25 cellular contexts compared by ENCODE assay signal in genomic region chr10:78720091-78720490, GRCh38.
"Had no signal": no experiment of that assay in that cellular context is flagged by ENCODE, and none has a peak within 500 bp of the region (broad histone marks: within the 10 kb centered on the region; RNA-seq: fewer than 3 reads in every experiment).

No MANE protein-coding gene starts in this region.

- H3K9ac ChIP-seq: neural progenitor cell had no signal

- DNase-seq: natural killer cell; nucleus accumbens; pancreas; right cardiac atrium; right lobe of liver; sigmoid colon; small intestine; stimulated activated CD4-positive, alpha-beta T cell treated with anti-CD3 and anti-CD28 coated beads, Interleukin-15, amount 100 ng/mL, for 24 hours; stimulated activated CD4-positive, alpha-beta T cell treated with anti-CD3 and anti-CD28 coated beads, Interleukin-2, amount 100 ng/mL, for 24 hours; stimulated activated CD4-positive, alpha-beta T cell treated with anti-CD3 and anti-CD28 coated beads, Interleukin-2, amount 100 ng/mL, for 48 hours; stimulated activated CD4-positive, alpha-beta T cell treated with anti-CD3 and anti-CD28 coated beads, Interleukin-4, amount 100 ng/mL, for 24 hours; stimulated activated naive B cell treated with anti-CD40 and anti-IgM and Interleukin-4, amounts not matched to agents 10 μg/mL and 1 μg/mL and 100 μg/mL, for 72 hours; stimulated activated naive CD4-positive, alpha-beta T cell treated with Interleukin-2 at 50 U/mL for 16 hours; stomach; thyroid gland; trophoblast cell; upper lobe of left lung had no signal

- H3K36me3 ChIP-seq: neural progenitor cell, neutrophil, pancreas, prostate gland, right lobe of liver, sigmoid colon, stomach, thoracic aorta, thyroid gland, tibial nerve, upper lobe of left lung, vagina had no signal

- FAIRE-seq: pancreas, small intestine, urothelium cell line had no signal

- H3K4me1 ChIP-seq: neural progenitor cell, pancreas, prostate gland, right lobe of liver, upper lobe of left lung, vagina had no signal

- H3K27ac ChIP-seq: neural progenitor cell, neutrophil, pancreas, prostate gland, right lobe of liver, sigmoid colon, stomach, thoracic aorta, thyroid gland, tibial nerve, upper lobe of left lung, vagina had no signal

- H3K9me3 ChIP-seq: neutrophil, pancreas, prostate gland, right lobe of liver, sigmoid colon, stomach, thoracic aorta, thyroid gland, tibial nerve, upper lobe of left lung, vagina had no signal

- ATAC-seq: pancreas; right cardiac atrium; right lobe of liver; stimulated activated effector memory CD8-positive, alpha-beta T cell treated with anti-CD3 and anti-CD28 coated beads, Interleukin-12 subunit alpha, Interleukin-12 subunit beta, amount 100 ng/mL, for 72 hours; stimulated activated naive B cell treated with anti-CD40 and anti-IgM and Interleukin-4, amounts not matched to agents 10 μg/mL and 1 μg/mL and 100 μg/mL, for 72 hours had no signal

- H3K4me3 ChIP-seq: neural progenitor cell, pancreas, prostate gland, right lobe of liver, sigmoid colon, stomach, thoracic aorta, thyroid gland, tibial nerve, upper lobe of left lung, vagina had no signal
